ENCODE assay signal across 1 cellular context in the genomic region with DNA sequence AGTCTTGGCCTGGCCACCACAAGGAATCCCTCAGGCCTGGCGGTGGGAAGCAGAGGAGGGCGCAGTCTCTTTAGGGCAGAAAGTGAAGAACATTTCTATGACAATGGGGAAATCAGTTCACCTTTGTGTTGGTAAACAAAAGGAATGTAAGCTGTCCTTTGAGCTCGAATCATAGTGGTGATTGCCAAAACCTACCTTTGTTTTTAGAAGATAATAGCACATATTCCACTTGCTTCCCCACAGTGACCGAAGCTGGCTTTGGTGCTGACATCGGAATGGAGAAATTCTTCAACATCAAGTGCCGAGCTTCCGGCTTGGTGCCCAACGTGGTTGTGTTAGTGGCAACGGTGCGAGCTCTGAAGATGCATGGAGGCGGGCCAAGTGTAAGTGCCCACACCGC.
TF ChIP-seq lines count a peak whose summit lies in the region.

No MANE protein-coding gene starts in this region.

TF ChIP-seq in H1, 55 proteins besides CTCF, POLR2A, EP300 and RAD21:
- TF ChIP-seq BRCA1 (IDR thresholded peaks at IDR 0.05; ENCODE audit: low read depth, low read length) (no peak), EGR1 (IDR thresholded peaks at IDR 0.05; ENCODE audit: borderline replicate concordance, low read depth, low read length) (peak; percentile 12; the same call in 1 of the 2 replicates), EZH2 (IDR thresholded peaks at IDR 0.05; ENCODE audit: low read depth, low read length, severe bottlenecking) (no peak), NANOG (IDR thresholded peaks at IDR 0.05; ENCODE audit: insufficient read depth, low read depth, low read length, poor library complexity, severe bottlenecking) (peak; percentile 82), ASH2L (IDR thresholded peaks at IDR 0.05; ENCODE audit: low read length) (peak; percentile 19), BACH1 (IDR thresholded peaks at IDR 0.05; ENCODE audit: low read length) (no peak), SP1 (IDR thresholded peaks at IDR 0.05; ENCODE audit: low read depth, low read length) (0 out of 2 replicates have a peak, but pooled peaks have one; percentile 52), CEBPB (IDR thresholded peaks at IDR 0.05; ENCODE audit: low read depth, low read length) (no peak), HDAC2 (IDR thresholded peaks at IDR 0.05; ENCODE audit: borderline replicate concordance in 1 of 2, low read depth in 2 of 2, low read length in 2 of 2) (0 out of 4 replicates have a peak, but pooled peaks of 1 of the 2 experiments have one; percentile 55), KDM4A (IDR thresholded peaks at IDR 0.05; ENCODE audit: low read depth, low read length, severe bottlenecking) (no peak), YY1 (IDR thresholded peaks at IDR 0.05; ENCODE audit: low read depth, low read length) (0 out of 2 replicates have a peak, but pooled peaks have one; percentile 20), CHD2 (IDR thresholded peaks at IDR 0.05; ENCODE audit: low read length) (no peak)
- TF ChIP-seq, protein P1, sequence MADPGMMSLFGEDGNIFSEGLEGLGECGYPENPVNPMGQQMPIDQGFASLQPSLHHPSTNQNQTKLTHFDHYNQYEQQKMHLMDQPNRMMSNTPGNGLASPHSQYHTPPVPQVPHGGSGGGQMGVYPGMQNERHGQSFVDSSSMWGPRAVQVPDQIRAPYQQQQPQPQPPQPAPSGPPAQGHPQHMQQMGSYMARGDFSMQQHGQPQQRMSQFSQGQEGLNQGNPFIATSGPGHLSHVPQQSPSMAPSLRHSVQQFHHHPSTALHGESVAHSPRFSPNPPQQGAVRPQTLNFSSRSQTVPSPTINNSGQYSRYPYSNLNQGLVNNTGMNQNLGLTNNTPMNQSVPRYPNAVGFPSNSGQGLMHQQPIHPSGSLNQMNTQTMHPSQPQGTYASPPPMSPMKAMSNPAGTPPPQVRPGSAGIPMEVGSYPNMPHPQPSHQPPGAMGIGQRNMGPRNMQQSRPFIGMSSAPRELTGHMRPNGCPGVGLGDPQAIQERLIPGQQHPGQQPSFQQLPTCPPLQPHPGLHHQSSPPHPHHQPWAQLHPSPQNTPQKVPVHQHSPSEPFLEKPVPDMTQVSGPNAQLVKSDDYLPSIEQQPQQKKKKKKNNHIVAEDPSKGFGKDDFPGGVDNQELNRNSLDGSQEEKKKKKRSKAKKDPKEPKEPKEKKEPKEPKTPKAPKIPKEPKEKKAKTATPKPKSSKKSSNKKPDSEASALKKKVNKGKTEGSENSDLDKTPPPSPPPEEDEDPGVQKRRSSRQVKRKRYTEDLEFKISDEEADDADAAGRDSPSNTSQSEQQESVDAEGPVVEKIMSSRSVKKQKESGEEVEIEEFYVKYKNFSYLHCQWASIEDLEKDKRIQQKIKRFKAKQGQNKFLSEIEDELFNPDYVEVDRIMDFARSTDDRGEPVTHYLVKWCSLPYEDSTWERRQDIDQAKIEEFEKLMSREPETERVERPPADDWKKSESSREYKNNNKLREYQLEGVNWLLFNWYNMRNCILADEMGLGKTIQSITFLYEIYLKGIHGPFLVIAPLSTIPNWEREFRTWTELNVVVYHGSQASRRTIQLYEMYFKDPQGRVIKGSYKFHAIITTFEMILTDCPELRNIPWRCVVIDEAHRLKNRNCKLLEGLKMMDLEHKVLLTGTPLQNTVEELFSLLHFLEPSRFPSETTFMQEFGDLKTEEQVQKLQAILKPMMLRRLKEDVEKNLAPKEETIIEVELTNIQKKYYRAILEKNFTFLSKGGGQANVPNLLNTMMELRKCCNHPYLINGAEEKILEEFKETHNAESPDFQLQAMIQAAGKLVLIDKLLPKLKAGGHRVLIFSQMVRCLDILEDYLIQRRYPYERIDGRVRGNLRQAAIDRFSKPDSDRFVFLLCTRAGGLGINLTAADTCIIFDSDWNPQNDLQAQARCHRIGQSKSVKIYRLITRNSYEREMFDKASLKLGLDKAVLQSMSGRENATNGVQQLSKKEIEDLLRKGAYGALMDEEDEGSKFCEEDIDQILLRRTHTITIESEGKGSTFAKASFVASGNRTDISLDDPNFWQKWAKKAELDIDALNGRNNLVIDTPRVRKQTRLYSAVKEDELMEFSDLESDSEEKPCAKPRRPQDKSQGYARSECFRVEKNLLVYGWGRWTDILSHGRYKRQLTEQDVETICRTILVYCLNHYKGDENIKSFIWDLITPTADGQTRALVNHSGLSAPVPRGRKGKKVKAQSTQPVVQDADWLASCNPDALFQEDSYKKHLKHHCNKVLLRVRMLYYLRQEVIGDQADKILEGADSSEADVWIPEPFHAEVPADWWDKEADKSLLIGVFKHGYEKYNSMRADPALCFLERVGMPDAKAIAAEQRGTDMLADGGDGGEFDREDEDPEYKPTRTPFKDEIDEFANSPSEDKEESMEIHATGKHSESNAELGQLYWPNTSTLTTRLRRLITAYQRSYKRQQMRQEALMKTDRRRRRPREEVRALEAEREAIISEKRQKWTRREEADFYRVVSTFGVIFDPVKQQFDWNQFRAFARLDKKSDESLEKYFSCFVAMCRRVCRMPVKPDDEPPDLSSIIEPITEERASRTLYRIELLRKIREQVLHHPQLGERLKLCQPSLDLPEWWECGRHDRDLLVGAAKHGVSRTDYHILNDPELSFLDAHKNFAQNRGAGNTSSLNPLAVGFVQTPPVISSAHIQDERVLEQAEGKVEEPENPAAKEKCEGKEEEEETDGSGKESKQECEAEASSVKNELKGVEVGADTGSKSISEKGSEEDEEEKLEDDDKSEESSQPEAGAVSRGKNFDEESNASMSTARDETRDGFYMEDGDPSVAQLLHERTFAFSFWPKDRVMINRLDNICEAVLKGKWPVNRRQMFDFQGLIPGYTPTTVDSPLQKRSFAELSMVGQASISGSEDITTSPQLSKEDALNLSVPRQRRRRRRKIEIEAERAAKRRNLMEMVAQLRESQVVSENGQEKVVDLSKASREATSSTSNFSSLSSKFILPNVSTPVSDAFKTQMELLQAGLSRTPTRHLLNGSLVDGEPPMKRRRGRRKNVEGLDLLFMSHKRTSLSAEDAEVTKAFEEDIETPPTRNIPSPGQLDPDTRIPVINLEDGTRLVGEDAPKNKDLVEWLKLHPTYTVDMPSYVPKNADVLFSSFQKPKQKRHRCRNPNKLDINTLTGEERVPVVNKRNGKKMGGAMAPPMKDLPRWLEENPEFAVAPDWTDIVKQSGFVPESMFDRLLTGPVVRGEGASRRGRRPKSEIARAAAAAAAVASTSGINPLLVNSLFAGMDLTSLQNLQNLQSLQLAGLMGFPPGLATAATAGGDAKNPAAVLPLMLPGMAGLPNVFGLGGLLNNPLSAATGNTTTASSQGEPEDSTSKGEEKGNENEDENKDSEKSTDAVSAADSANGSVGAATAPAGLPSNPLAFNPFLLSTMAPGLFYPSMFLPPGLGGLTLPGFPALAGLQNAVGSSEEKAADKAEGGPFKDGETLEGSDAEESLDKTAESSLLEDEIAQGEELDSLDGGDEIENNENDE (IDR thresholded peaks at IDR 0.05; ENCODE audit: insufficient replicate concordance, low read length): peak; percentile 70
- TF ChIP-seq, protein P2, sequence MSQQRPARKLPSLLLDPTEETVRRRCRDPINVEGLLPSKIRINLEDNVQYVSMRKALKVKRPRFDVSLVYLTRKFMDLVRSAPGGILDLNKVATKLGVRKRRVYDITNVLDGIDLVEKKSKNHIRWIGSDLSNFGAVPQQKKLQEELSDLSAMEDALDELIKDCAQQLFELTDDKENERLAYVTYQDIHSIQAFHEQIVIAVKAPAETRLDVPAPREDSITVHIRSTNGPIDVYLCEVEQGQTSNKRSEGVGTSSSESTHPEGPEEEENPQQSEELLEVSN (IDR thresholded peaks at IDR 0.05): no peak
